Comparison of ENCODE assay signal across 22 cellular contexts in genomic region chr12:46535907-46536306, GRCh38.
DNase-seq lines count a peak whose midpoint lies in the region; ATAC-seq and TF ChIP-seq lines count a peak whose summit lies in the region.
"Had no signal": no experiment of that assay in that cellular context is flagged by ENCODE, and none has a peak within 500 bp of the region (broad histone marks: within the 10 kb centered on the region; RNA-seq: fewer than 3 reads in every experiment).

No MANE protein-coding gene starts in this region.

- peaks cover 5% of the 10 kb centered on the region for H3K36me3 Mint-ChIP-seq in nephron progenitor cell (ENCODE audit: low read depth)

- peaks cover 0 to 51% (median 35%) of the 10 kb centered on the region in 9 donors for H3K4me1 ChIP-seq in heart right ventricle
- H3K4me1 ChIP-seq: ascending aorta, transverse colon had no signal

- no peaks in the 10 kb centered on the region for H3K27me3 ChIP-seq in heart right ventricle
- H3K27me3 ChIP-seq: ascending aorta, transverse colon had no signal

- no peaks in the 10 kb centered on the region for H3K9me3 ChIP-seq in heart right ventricle
- H3K9me3 ChIP-seq: ascending aorta, transverse colon had no signal

- H3K27ac Mint-ChIP-seq in nephron progenitor cell: peak overlapping the region; percentile 59
- H3K27ac Mint-ChIP-seq: T-helper 1 cell treated with Interleukin-12 subunit alpha and Interleukin-12 subunit beta and Interleukin-4 antibody, amounts not matched to agents 30 μg/mL and 1 μg/mL, for 36 hours had no signal

- H3K4me3 Mint-ChIP-seq in nephron progenitor cell: no peak overlapping the region
- H3K4me3 Mint-ChIP-seq: T-helper 1 cell treated with Interleukin-12 subunit alpha and Interleukin-12 subunit beta and Interleukin-4 antibody, amounts not matched to agents 30 μg/mL and 1 μg/mL, for 36 hours had no signal

- ATAC-seq in GM18511 (IDR thresholded peaks at IDR 0.05; ENCODE audit: unreplicated experiment): peak; percentile 7
- ATAC-seq in HG02981 (IDR thresholded peaks at IDR 0.05; ENCODE audit: unreplicated experiment): peak; percentile 13
- peak in 5 of 8 donors; percentile 48 to 76 (median 66) for ATAC-seq in heart right ventricle
- no peak for ATAC-seq in HG03175 (IDR thresholded peaks at IDR 0.05; ENCODE audit: unreplicated experiment)
- ATAC-seq: PC-3; stimulated activated naive CD8-positive, alpha-beta T cell treated with anti-CD3 and anti-CD28 coated beads, Interleukin-15, Interleukin-2, amounts not matched to agents 100 U/mL and 50 U/mL, for 24 hours had no signal

- no peaks in the 10 kb centered on the region for H3K36me3 ChIP-seq in heart right ventricle
- H3K36me3 ChIP-seq: ascending aorta, transverse colon had no signal

- no peak overlapping the region for H3K4me3 ChIP-seq in heart right ventricle
- H3K4me3 ChIP-seq: ascending aorta, transverse colon had no signal

- 55 to 70% methylated on average over 6 of the region's 6 CpGs for WGBS in heart right ventricle, 2 donors

- peaks cover 5% of the 10 kb centered on the region for H3K27me3 Mint-ChIP-seq in nephron progenitor cell (ENCODE audit: low read depth, poor library complexity)

- H3K9me3 Mint-ChIP-seq in nephron progenitor cell: peaks cover 5% of the 10 kb centered on the region

- peaks cover 22% of the 10 kb centered on the region for H3K4me1 Mint-ChIP-seq in nephron progenitor cell

- no peak for DNase-seq in heart right ventricle
- DNase-seq in nephron progenitor cell: no peak
- no peak for DNase-seq in activated CD4-positive, alpha-beta T cell treated with anti-CD3 and anti-CD28 coated beads, Interleukin-2, amount 50 U/mL, for 4 hours
- DNase-seq in globus pallidus (ENCODE audit: low spot score): no peak
- DNase-seq in NCI-H2171 (lab: John Stamatoyannopoulos, UW): no peak
- DNase-seq: activated CD4-positive, alpha-beta T cell treated with anti-CD3 and anti-CD28 coated beads, Interleukin-2, amount 50 U/mL, for 48 hours; activated gamma-delta T cell treated with Interleukin-2 at 50 U/mL for 16 hours; cerebellar nuclear complex; DND-41; effector CD8-positive, alpha-beta T cell; foreskin melanocyte; kidney; NCI-H1694; NCI-H226; PC-3; stimulated activated naive CD8-positive, alpha-beta T cell treated with anti-CD3 and anti-CD28 coated beads, Interleukin-15, Interleukin-2, amounts not matched to agents 100 U/mL and 50 U/mL, for 24 hours; transverse colon had no signal

- intact Hi-C loops in heart right ventricle (cut with DNase I): loop anchor here in 2 of 10 donors (5.0 to 10.0 kb wide), 2 partner anchors 119 to 164 kb away; partner anchors contain the start of gene SLC38A2 (in 1 of the 2)

- TF ChIP-seq CTCF in heart right ventricle (IDR thresholded peaks at IDR 0.05) (no peak), nephron progenitor cell (IDR thresholded peaks at IDR 0.05) (no peak)

- H3K27ac ChIP-seq in heart right ventricle: peak overlapping the region in 8 of 10 donors; percentile 41 to 61 (median 50)
- H3K27ac ChIP-seq: ascending aorta, transverse colon had no signal
